Comparison of ENCODE assay signal across 8 cellular contexts in the genomic region with DNA sequence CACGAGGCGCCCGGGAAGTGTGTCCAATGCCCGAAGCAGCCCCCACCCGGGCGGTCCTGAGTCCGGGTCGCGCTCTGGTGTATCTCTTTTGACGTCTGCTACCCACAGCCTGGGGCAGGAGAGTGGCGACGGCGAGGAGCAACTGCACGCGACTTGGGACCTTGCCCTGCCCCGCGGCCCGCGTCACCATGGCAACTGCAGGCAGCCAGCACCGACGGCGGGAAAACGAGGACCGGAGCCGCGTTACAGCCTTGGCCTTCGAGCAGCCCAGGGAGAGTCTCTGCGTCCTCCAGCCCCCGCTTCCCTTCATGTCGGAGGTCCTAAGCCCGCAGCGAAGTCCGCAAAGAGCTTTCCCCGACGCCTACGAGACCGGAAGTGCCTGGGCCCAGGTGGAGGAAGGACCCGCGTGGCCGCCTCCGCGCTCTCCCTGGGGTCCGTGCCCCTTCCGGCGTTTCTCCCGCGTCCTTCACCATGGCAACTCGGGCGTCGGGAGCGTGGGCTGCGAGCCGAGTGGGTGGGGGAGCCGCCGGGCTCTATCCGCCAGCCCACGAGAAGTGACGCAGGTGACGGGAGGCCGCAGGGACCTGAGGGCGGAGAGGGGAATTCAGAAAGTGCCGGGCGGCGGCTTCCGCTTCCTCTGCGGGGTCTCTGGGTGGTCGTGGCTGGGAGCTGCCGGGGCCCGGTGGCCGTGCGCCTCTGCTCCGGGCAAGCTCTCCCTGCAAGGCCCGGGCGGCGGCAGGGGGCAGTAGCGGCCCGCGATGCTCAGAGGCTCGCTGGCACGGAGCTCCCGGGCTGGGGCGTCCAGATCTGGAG.
DNase-seq lines count a peak whose midpoint lies in the region; ATAC-seq, FAIRE-seq and TF ChIP-seq lines count a peak whose summit lies in the region.

No MANE protein-coding gene starts in this region.

- H2AFZ ChIP-seq in GM12878 (ENCODE audit: control insufficient read depth, low read depth, low read length): peak overlapping the region; percentile 89

- peak; percentile 76 for TF ChIP-seq RAD21 in GM12878 (IDR thresholded peaks at IDR 0.05; ENCODE audit: insufficient read depth, low read depth, low read length)

- DNase-seq in C1 segment of cervical spinal cord (lab: John Stamatoyannopoulos, UW) (peak in 12 of 14 donors; percentile 5 to 67 (median 24)), M059J (ENCODE audit: low read depth) (peak; percentile 68), T-helper 22 cell (ENCODE audit: low read depth) (peak; percentile 3), GM12878 (ENCODE audit: low read depth, low spot score) (peak; percentile 19), gastrocnemius medialis (peak; percentile 18 to 30)

- no peak for FAIRE-seq in GM12878 (lab: Jason Lieb, UNC)

- H3K9me3 ChIP-seq in GM12878 (replicated peaks; ENCODE audit: control insufficient read depth, insufficient read depth, low read length) (no peaks in the 10 kb centered on the region), gastrocnemius medialis (no peaks in the 10 kb centered on the region)

- POLR2A ChIA-PET in GM12878 (lab: Charles Lee): interaction anchor here (0.6 to 1.1 kb wide), 2 partner anchors 263 to 337 kb away, joined by 4 read pairs; a partner anchor contains a TSS

- no peak for TF ChIP-seq POLR2A in GM12878 (IDR thresholded peaks at IDR 0.05; ENCODE audit: low read depth, low read length)
- TF ChIP-seq POLR2A in gastrocnemius medialis (IDR thresholded peaks at IDR 0.05): no peak

- RAD21 ChIA-PET in GM12878 (lab: Charles Lee; ENCODE audit: unreplicated experiment): interaction anchor here (0.6 to 3.6 kb wide), 19 partner anchors 11 to 440 kb away, joined by 3 to 27 read pairs (median 4); no protein-coding TSS in a partner anchor

- no peaks in the 10 kb centered on the region for H4K20me1 ChIP-seq in GM12878 (ENCODE audit: control insufficient read depth, insufficient read depth)

- peak overlapping the region; percentile 99 for H3K4me2 ChIP-seq in GM12878 (ENCODE audit: control insufficient read depth, insufficient read depth)

- H3K4me3 ChIP-seq in GM12878: peak overlapping the region; percentile 63; the same call in 1 of the 2 replicates
- peak overlapping the region; percentile 69 for H3K4me3 ChIP-seq in iPS-11a (ENCODE audit: low read depth, low read length)
- H3K4me3 ChIP-seq in gastrocnemius medialis: peak overlapping the region; percentile 47 to 63 (median 56)

- in situ Hi-C loops in GM12878 (cut with MboI): no loop called here
- in situ Hi-C loops in gastrocnemius medialis (cut with MboI; ENCODE audit: low sequenced_read_pairs in 4 of 4): loop anchor here in 3 of 4 donors (5.0 to 25.0 kb wide), 2 partner anchors 230 to 245 kb away; no protein-coding TSS in a partner anchor

- peak; percentile 71 to 79 (median 74) for TF ChIP-seq CTCF in GM12878 (IDR thresholded peaks at IDR 0.05 in 2 of 3, conservative IDR thresholded peaks at IDR 0.05 in 1 of 3; ENCODE audit: control insufficient read depth in 2 of 3, extremely low read depth in 1 of 3, insufficient read depth in 1 of 3, low read depth in 3 of 3, low read length in 3 of 3)
- peak; percentile 8 to 81 (median 57) for TF ChIP-seq CTCF in gastrocnemius medialis (IDR thresholded peaks at IDR 0.05 in 4 of 5, conservative IDR thresholded peaks at IDR 0.05 in 1 of 5)

- BruUV-seq in GM12878 (replicated peaks; lab: Mats Ljungman, UMichigan): no TSS peak

- peaks cover 3% of the 10 kb centered on the region; the same call in 1 of the 2 replicates for H3K4me1 ChIP-seq in GM12878 (ENCODE audit: control insufficient read depth, insufficient read depth, low read length)
- H3K4me1 ChIP-seq in gastrocnemius medialis: peaks cover 0 to 4% of the 10 kb centered on the region in 2 donors

- WGBS in GM12878 (ENCODE audit: insufficient coverage, insufficient replicate concordance, low lambda C conversion rate, missing lambda C conversion rate): 3% methylated on average over 73 of the region's 82 CpGs

- peak; percentile 16 to 32; a peak in 1 of 4 replicates for TF ChIP-seq EP300 in GM12878 (IDR thresholded peaks at IDR 0.05; ENCODE audit: borderline replicate concordance in 1 of 2, control insufficient read depth in 1 of 2, low read depth in 2 of 2, low read length in 2 of 2)

- intact Hi-C loops in GM12878 (cut with micrococcal nuclease; ENCODE audit: unreplicated experiment): loop anchor here (1.0 to 5.0 kb wide), 2 partner anchors 140 to 245 kb away; no protein-coding TSS in a partner anchor
- intact Hi-C loops in gastrocnemius medialis (cut with DNase I; ENCODE audit: low total_unique reads): loop anchor here (1.0 to 5.0 kb wide), 2 partner anchors 245 to 315 kb away; no protein-coding TSS in a partner anchor

- SMC1A ChIA-PET in GM12878 (lab: Charles Lee; ENCODE audit: uncharacterized antibody, unreplicated experiment): interaction anchor here (0.7 to 3.4 kb wide), 20 partner anchors 9 to 430 kb away, joined by 3 to 29 read pairs (median 3); no protein-coding TSS in a partner anchor

- ATAC-seq in GM19452 (IDR thresholded peaks at IDR 0.05; ENCODE audit: unreplicated experiment) (peak; percentile 58), GM12878 (peak; percentile 96), gastrocnemius medialis (no peak), HG03565 (IDR thresholded peaks at IDR 0.05; ENCODE audit: unreplicated experiment) (no peak)

- no peaks in the 10 kb centered on the region; a peak in 1 of 4 replicates for H3K27me3 ChIP-seq in GM12878 (replicated peaks in 1 of 2; ENCODE audit: control insufficient read depth in 2 of 2, insufficient read depth in 2 of 2, low read length in 1 of 2)
- peaks cover 20 to 30% (median 28%) of the 10 kb centered on the region in 3 donors for H3K27me3 ChIP-seq in gastrocnemius medialis

- H3K27ac ChIP-seq in GM12878 (ENCODE audit: control insufficient read depth, insufficient read depth) (no peak overlapping the region), gastrocnemius medialis (no peak overlapping the region)

- peak overlapping the region; percentile 51 for H3K9ac ChIP-seq in GM12878 (ENCODE audit: control insufficient read depth, insufficient read depth, low read length)

- H3K79me2 ChIP-seq in GM12878 (ENCODE audit: control insufficient read depth, insufficient read depth, low read length): no peaks in the 10 kb centered on the region

- CTCF ChIA-PET in GM12878 (lab: Yijun Ruan, JAX): interaction anchor here (0.7 to 4.1 kb wide), 33 partner anchors 9 to 442 kb away, joined by 3 to 78 read pairs (median 4); a partner anchor contains a TSS

- H3K36me3 ChIP-seq in GM12878 (ENCODE audit: control insufficient read depth in 2 of 2, insufficient read depth in 2 of 2, low read length in 1 of 2) (no peaks in the 10 kb centered on the region), gastrocnemius medialis (no peaks in the 10 kb centered on the region)

TF ChIP-seq in GM12878, 131 proteins besides CTCF, POLR2A, EP300 and RAD21 (continues in another document):
- TF ChIP-seq MXI1 (IDR thresholded peaks at IDR 0.05; ENCODE audit: low read depth, low read length) (peak; percentile 77), MEF2B (IDR thresholded peaks at IDR 0.05; ENCODE audit: partially characterized antibody, poor library complexity, severe bottlenecking) (peak; percentile 80), TBL1XR1 (IDR thresholded peaks at IDR 0.05; ENCODE audit: low read depth, low read length) (0 out of 2 replicates have a peak, but pooled peaks have one; percentile 69), NR2C2 (IDR thresholded peaks at IDR 0.05; ENCODE audit: borderline replicate concordance, control insufficient read depth, insufficient read length, low read depth) (no peak), ZNF622 (IDR thresholded peaks at IDR 0.05) (no peak), ZNF217 (IDR thresholded peaks at IDR 0.05) (0 out of 2 replicates have a peak, but pooled peaks have one; percentile 51), STAT1 (conservative IDR thresholded peaks at IDR 0.05) (no peak)
- TF ChIP-seq, protein P1, sequence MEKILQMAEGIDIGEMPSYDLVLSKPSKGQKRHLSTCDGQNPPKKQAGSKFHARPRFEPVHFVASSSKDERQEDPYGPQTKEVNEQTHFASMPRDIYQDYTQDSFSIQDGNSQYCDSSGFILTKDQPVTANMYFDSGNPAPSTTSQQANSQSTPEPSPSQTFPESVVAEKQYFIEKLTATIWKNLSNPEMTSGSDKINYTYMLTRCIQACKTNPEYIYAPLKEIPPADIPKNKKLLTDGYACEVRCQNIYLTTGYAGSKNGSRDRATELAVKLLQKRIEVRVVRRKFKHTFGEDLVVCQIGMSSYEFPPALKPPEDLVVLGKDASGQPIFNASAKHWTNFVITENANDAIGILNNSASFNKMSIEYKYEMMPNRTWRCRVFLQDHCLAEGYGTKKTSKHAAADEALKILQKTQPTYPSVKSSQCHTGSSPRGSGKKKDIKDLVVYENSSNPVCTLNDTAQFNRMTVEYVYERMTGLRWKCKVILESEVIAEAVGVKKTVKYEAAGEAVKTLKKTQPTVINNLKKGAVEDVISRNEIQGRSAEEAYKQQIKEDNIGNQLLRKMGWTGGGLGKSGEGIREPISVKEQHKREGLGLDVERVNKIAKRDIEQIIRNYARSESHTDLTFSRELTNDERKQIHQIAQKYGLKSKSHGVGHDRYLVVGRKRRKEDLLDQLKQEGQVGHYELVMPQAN (conservative IDR thresholded peaks at IDR 0.05): peak; percentile 82
- TF ChIP-seq, protein P2, sequence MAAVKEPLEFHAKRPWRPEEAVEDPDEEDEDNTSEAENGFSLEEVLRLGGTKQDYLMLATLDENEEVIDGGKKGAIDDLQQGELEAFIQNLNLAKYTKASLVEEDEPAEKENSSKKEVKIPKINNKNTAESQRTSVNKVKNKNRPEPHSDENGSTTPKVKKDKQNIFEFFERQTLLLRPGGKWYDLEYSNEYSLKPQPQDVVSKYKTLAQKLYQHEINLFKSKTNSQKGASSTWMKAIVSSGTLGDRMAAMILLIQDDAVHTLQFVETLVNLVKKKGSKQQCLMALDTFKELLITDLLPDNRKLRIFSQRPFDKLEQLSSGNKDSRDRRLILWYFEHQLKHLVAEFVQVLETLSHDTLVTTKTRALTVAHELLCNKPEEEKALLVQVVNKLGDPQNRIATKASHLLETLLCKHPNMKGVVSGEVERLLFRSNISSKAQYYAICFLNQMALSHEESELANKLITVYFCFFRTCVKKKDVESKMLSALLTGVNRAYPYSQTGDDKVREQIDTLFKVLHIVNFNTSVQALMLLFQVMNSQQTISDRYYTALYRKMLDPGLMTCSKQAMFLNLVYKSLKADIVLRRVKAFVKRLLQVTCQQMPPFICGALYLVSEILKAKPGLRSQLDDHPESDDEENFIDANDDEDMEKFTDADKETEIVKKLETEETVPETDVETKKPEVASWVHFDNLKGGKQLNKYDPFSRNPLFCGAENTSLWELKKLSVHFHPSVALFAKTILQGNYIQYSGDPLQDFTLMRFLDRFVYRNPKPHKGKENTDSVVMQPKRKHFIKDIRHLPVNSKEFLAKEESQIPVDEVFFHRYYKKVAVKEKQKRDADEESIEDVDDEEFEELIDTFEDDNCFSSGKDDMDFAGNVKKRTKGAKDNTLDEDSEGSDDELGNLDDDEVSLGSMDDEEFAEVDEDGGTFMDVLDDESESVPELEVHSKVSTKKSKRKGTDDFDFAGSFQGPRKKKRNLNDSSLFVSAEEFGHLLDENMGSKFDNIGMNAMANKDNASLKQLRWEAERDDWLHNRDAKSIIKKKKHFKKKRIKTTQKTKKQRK (IDR thresholded peaks at IDR 0.05; ENCODE audit: low read depth, low read length): no peak

Comparison
In these comparisons a context has a peak if more than half of its experiments do, and no peak if none do; other contexts are left out.
1. DNase-seq: peak in every context shown above with its lines; median percentile 68 in M059J; 24 in C1 segment of cervical spinal cord; 24 in gastrocnemius medialis; 19 in GM12878; 3 in T-helper 22 cell.
2. ATAC-seq: peak in GM19452 (single experiment) and GM12878 (single experiment); none in gastrocnemius medialis (0 of 2) and HG03565 (single experiment).
3. Peak in every context shown above with its lines, with median percentiles within 50 percentile points of each other: H3K4me3 ChIP-seq.